In the genomic region with DNA sequence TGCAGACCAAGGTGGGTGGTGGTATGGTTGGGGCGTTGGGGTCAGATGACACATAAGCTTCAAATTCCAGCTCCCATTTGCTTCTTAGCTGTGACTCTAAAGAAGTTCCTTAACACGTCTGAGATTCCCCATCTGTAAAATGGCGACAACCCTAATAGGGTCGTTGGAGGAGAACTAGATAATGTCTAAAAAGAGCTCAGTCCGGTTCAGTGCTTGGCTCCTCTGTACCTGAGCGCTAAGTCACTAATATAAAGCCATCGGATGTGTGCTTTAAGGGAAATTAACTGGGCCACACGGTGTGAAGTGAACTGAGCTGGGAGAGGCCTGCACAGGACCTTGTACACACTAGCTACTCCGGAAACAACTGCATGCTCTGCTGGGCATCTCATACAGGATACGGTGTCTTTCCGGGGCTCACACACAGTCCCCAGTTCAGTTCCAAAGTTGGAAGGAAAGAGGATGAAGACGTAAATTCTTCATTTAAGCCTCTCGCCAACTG, we compare ENCODE assay signal across 8 cellular contexts. TPM values are rescaled to one million over a fixed set of nuclear protein-coding genes. Genes with fewer than 3 reads are reported as not detected.
DNase-seq lines count a peak whose midpoint lies in the region; ATAC-seq and TF ChIP-seq lines count a peak whose summit lies in the region.

No MANE protein-coding gene starts in this region.

- peak; percentile 15 for ATAC-seq in GM18858 (IDR thresholded peaks at IDR 0.05; ENCODE audit: unreplicated experiment)
- ATAC-seq in HG02870 (IDR thresholded peaks at IDR 0.05; ENCODE audit: unreplicated experiment), result peak; percentile 24
- peak; percentile 7 to 34 (median 23) for ATAC-seq in heart left ventricle
- peak; percentile 68 for ATAC-seq in stimulated activated memory B cell treated with anti-CD40 and anti-IgM and Interleukin-4, amounts not matched to agents 10 μg/mL and 1 μg/mL and 100 μg/mL, for 72 hours

- TF ChIP-seq POLR2A in heart left ventricle (IDR thresholded peaks at IDR 0.05), result no peak

- intact Hi-C loops in heart left ventricle (cut with DNase I), result loop anchor here in 3 of 10 donors (2.0 to 10.0 kb wide), 3 partner anchors 36 to 332 kb away; a partner anchor contains a TSS

- H3K4me1 ChIP-seq in heart left ventricle, result peaks cover 4 to 32% (median 18%) of the 10 kb centered on the region in 12 donors

- no peaks in the 10 kb centered on the region for H3K27me3 ChIP-seq in heart left ventricle

- H3K9ac ChIP-seq in SK-N-MC (ENCODE audit: insufficient read length), result no peak overlapping the region

- peaks cover 48% of the 10 kb centered on the region for H3K4me1 Mint-ChIP-seq in stimulated activated memory B cell treated with anti-CD40 and anti-IgM and Interleukin-4, amounts not matched to agents 10 μg/mL and 1 μg/mL and 100 μg/mL, for 72 hours

- H3K27ac Mint-ChIP-seq in stimulated activated memory B cell treated with anti-CD40 and anti-IgM and Interleukin-4, amounts not matched to agents 10 μg/mL and 1 μg/mL and 100 μg/mL, for 72 hours, result peak overlapping the region; percentile 88

- H3K27me3 Mint-ChIP-seq in stimulated activated memory B cell treated with anti-CD40 and anti-IgM and Interleukin-4, amounts not matched to agents 10 μg/mL and 1 μg/mL and 100 μg/mL, for 72 hours, result no peaks in the 10 kb centered on the region

- no peak for DNase-seq in SK-N-MC (ENCODE audit: low read depth, low spot score)
- DNase-seq in heart left ventricle, result no peak
- DNase-seq in NCI-H2171 treated with DMSO at 0.1 percent for 48 hours (lab: John Stamatoyannopoulos, UW), result no peak
- no peak for DNase-seq in GM10266 (ENCODE audit: extremely low spot score)
- no peak for DNase-seq in NCI-H1092 treated with DMSO at 0.1 percent for 48 hours (lab: John Stamatoyannopoulos, UW)

- WGBS in heart left ventricle, 4 donors, result 65 to 73% (median 69%) methylated on average over 13 of the region's 13 CpGs

- H3K9me3 ChIP-seq in SK-N-MC (ENCODE audit: low read depth, low read length), result no peaks in the 10 kb centered on the region
- H3K9me3 ChIP-seq in heart left ventricle, result no peaks in the 10 kb centered on the region

- no peak overlapping the region for H3K27ac ChIP-seq in SK-N-MC
- H3K27ac ChIP-seq in heart left ventricle, result peak overlapping the region in 11 of 12 donors; percentile 46 to 97 (median 92)

- peaks cover 17% of the 10 kb centered on the region for H3K36me3 Mint-ChIP-seq in stimulated activated memory B cell treated with anti-CD40 and anti-IgM and Interleukin-4, amounts not matched to agents 10 μg/mL and 1 μg/mL and 100 μg/mL, for 72 hours

- H3K4me3 ChIP-seq in SK-N-MC (peak overlapping the region; percentile 83), heart left ventricle (peak overlapping the region in 11 of 12 donors; percentile 75 to 100 (median 88))

- H3K9me3 Mint-ChIP-seq in stimulated activated memory B cell treated with anti-CD40 and anti-IgM and Interleukin-4, amounts not matched to agents 10 μg/mL and 1 μg/mL and 100 μg/mL, for 72 hours, result peaks cover 2% of the 10 kb centered on the region

- TF ChIP-seq CTCF in heart left ventricle (IDR thresholded peaks at IDR 0.05), result no peak
- TF ChIP-seq CTCF in GM10266 (IDR thresholded peaks at IDR 0.05; ENCODE audit: control insufficient read depth, insufficient read depth, low read depth, missing control alignments), result no peak

- peak overlapping the region; percentile 88 for H3K4me3 Mint-ChIP-seq in stimulated activated memory B cell treated with anti-CD40 and anti-IgM and Interleukin-4, amounts not matched to agents 10 μg/mL and 1 μg/mL and 100 μg/mL, for 72 hours

- H3K36me3 ChIP-seq in SK-N-MC (ENCODE audit: insufficient read depth, low read length) (no peaks in the 10 kb centered on the region; the same call in 1 of the 2 replicates), heart left ventricle (peaks cover 0 to 28% (median 17%) of the 10 kb centered on the region in 9 donors)

RNA-seq across cellular contexts. Expression of a gene that starts 0.5 kb away (rescaled TPM):
- 10 to 100 TPM in 8 of 9 donors, 1 to 10 TPM in 1; 7.3 to 16.1 (median 13.1) TPM for total RNA-seq in heart left ventricle
- 10 to 100 TPM in 1 of 2 donors, 1 to 10 TPM in 1; 9.5 to 28.5 TPM for polyA plus RNA-seq in heart left ventricle

RNA-seq across cellular contexts. Expression of a gene that starts 22.9 kb away (rescaled TPM):
- total RNA-seq in heart left ventricle, result 10 to 100 TPM in 2 of 9 donors, 1 to 10 TPM in 7; 4.4 to 17.2 (median 6.8) TPM
- polyA plus RNA-seq in heart left ventricle, result 10 to 100 TPM in 1 of 2 donors, 1 to 10 TPM in 1; 3.0 to 10.1 TPM

RNA-seq across cellular contexts. Expression of a gene that starts 35.3 kb away (rescaled TPM):
- total RNA-seq in heart left ventricle, result 1 to 10 TPM in 5 of 9 donors, under 1 TPM in 4; 0.12 to 3.7 (median 1.8) TPM
- 1 to 10 TPM in 1 of 2 donors, under 1 TPM in 1; 1.00 to 1.3 TPM for polyA plus RNA-seq in heart left ventricle

RNA-seq across cellular contexts. Expression of a gene that starts 49.4 kb away (rescaled TPM):
- 10 to 100 TPM in 4 of 9 donors, 1 to 10 TPM in 5; 7.0 to 13.0 (median 9.9) TPM for total RNA-seq in heart left ventricle
- 10 to 100 TPM in 1 of 2 donors, 1 to 10 TPM in 1; 6.6 to 38.6 TPM for polyA plus RNA-seq in heart left ventricle

Comparison
In these comparisons a context has a peak if more than half of its experiments do, and no peak if none do; other contexts are left out.
1. ATAC-seq: peak in every context shown above with its lines; median percentile 68 in stimulated activated memory B cell treated with anti-CD40 and anti-IgM and Interleukin-4, amounts not matched to agents 10 μg/mL and 1 μg/mL and 100 μg/mL, for 72 hours; 24 in HG02870; 23 in heart left ventricle; 15 in GM18858.